Comparison of ENCODE assay signal across 8 cellular contexts in genomic region chr19:6862673-6863078, GRCh38. TPM values are rescaled to one million over a fixed set of nuclear protein-coding genes. Genes with fewer than 3 reads are reported as not detected.
DNase-seq lines count a peak whose midpoint lies in the region; ATAC-seq, FAIRE-seq and TF ChIP-seq lines count a peak whose summit lies in the region.

No MANE protein-coding gene starts in this region.

- H3K9me3 Mint-ChIP-seq in MCF 10A (ENCODE audit: unreplicated experiment), result no peaks in the 10 kb centered on the region

- POLR2A ChIA-PET in MCF 10A (lab: Yijun Ruan, JAX), result interaction anchor here (0.6 to 6.0 kb wide), 8 partner anchors 96 to 470 kb away, joined by 3 to 94 read pairs (median 10); partner anchors contain the start of genes C3, GPR108, GTF2F1 and SH2D3A

- no peak overlapping the region for H3K4me3 ChIP-seq in HFF-Myc (replicated peaks; ENCODE audit: low read depth, low read length)

- ATAC-seq in HG02884 (IDR thresholded peaks at IDR 0.05; ENCODE audit: unreplicated experiment), result no peak

- H3K27me3 Mint-ChIP-seq in MCF 10A (ENCODE audit: insufficient read depth, unreplicated experiment), result peaks cover 23% of the 10 kb centered on the region

- CTCF ChIA-PET in MCF 10A (lab: Yijun Ruan, JAX), result interaction anchor here (0.6 to 8.9 kb wide), 27 partner anchors 9 to 911 kb away, joined by 3 to 102 read pairs (median 6); partner anchors contain the start of genes C3, GPR108 and TRIP10

- TF ChIP-seq CTCF in HFF-Myc (IDR thresholded peaks at IDR 0.05; ENCODE audit: low read depth, low read length, missing control alignments), result peak; percentile 85
- peak; percentile 79 for TF ChIP-seq CTCF in VCaP (conservative IDR thresholded peaks at IDR 0.05)
- TF ChIP-seq CTCF in MCF 10A (IDR thresholded peaks at IDR 0.05; ENCODE audit: unreplicated experiment), result peak; percentile 88

- peaks cover 16% of the 10 kb centered on the region for H3K4me1 Mint-ChIP-seq in MCF 10A (ENCODE audit: insufficient read depth, unreplicated experiment)

- no peaks in the 10 kb centered on the region for H3K36me3 Mint-ChIP-seq in MCF 10A (ENCODE audit: insufficient read depth, unreplicated experiment)

- H3K27ac ChIP-seq in VCaP, result no peak overlapping the region

- no TSS peak for BruUV-seq in MCF 10A (replicated peaks; lab: Mats Ljungman, UMichigan)

- DNase-seq in HFF-Myc (ENCODE audit: extremely low read depth, low read depth) (peak; percentile 42), NCI-H2171 treated with DMSO at 0.1 percent for 48 hours (lab: John Stamatoyannopoulos, UW) (peak; percentile 22), MCF 10A (ENCODE audit: unreplicated experiment) (peak; percentile 89), iris pigment epithelial cell (ENCODE audit: low read depth) (peak; percentile 82)
- DNase-seq in stimulated activated CD4-positive, alpha-beta T cell treated with anti-CD3 and anti-CD28 coated beads, Interleukin-15, amount 100 ng/mL, for 24 hours, result peak; percentile 93

- peak; percentile 85 for FAIRE-seq in G401.6 (lab: Jason Lieb, UNC)

- H3K27ac Mint-ChIP-seq in MCF 10A (ENCODE audit: low read depth, unreplicated experiment), result peak overlapping the region; percentile 27

- peak overlapping the region; percentile 68 for H3K4me3 Mint-ChIP-seq in MCF 10A (ENCODE audit: unreplicated experiment)

- intact Hi-C loops in MCF 10A (cut with micrococcal nuclease), result loop anchor here (1.0 to 10.0 kb wide), 9 partner anchors 95 to 814 kb away; partner anchors contain the start of genes C3, CLPP and SH2D3A

RNA-seq across cellular contexts. Expression of gene ADGRE1, which starts 24.7 kb away (rescaled TPM):
- not detected in 2 replicates for total RNA-seq in MCF 10A (2022)

Comparison
In these comparisons a context has a peak if more than half of its experiments do, and no peak if none do; other contexts are left out.
1. DNase-seq: peak in every context shown above with its lines; median percentile 93 in stimulated activated CD4-positive, alpha-beta T cell treated with anti-CD3 and anti-CD28 coated beads, Interleukin-15, amount 100 ng/mL, for 24 hours; 89 in MCF 10A; 82 in iris pigment epithelial cell; 42 in HFF-Myc; 22 in NCI-H2171 treated with DMSO at 0.1 percent for 48 hours.